11 cellular contexts compared by ENCODE assay signal in genomic region chr3:65955792-65956477, GRCh38.
DNase-seq lines count a peak whose midpoint lies in the region; ATAC-seq and TF ChIP-seq lines count a peak whose summit lies in the region.
"Had no signal": no experiment of that assay in that cellular context is flagged by ENCODE, and none has a peak within 500 bp of the region (broad histone marks: within the 10 kb centered on the region; RNA-seq: fewer than 3 reads in every experiment).

No MANE protein-coding gene starts in this region.

- no peak overlapping the region for H3K9ac ChIP-seq in trophoblast cell (ENCODE audit: low read length)

- H3K4me3 ChIP-seq in trophoblast cell (ENCODE audit: low read depth, low read length) (no peak overlapping the region), ovary (no peak overlapping the region)

- H3K27me3 ChIP-seq in trophoblast cell (ENCODE audit: insufficient read depth, low read length) (no peaks in the 10 kb centered on the region), ovary (no peaks in the 10 kb centered on the region)

- ATAC-seq in HG02610 (IDR thresholded peaks at IDR 0.05; ENCODE audit: unreplicated experiment) = no peak
- ATAC-seq in activated T-helper 17 cell treated with anti-CD3 and anti-CD28 coated beads, Interleukin-2, amount 50 U/mL, for 72 hours (replicated peaks) = no peak
- no peak for ATAC-seq in HG03432 (IDR thresholded peaks at IDR 0.05; ENCODE audit: unreplicated experiment)
- ATAC-seq: activated CD4-positive, CD25-positive, alpha-beta regulatory T cell treated with anti-CD3 and anti-CD28 coated beads, Interleukin-2, amount 50 U/mL, for 24 hours had no signal

- H4K91ac ChIP-seq in trophoblast cell (ENCODE audit: low read depth, low read length) = no peak overlapping the region

- H3K23ac ChIP-seq in trophoblast cell (ENCODE audit: low read length) = no peak overlapping the region

- H2BK5ac ChIP-seq in trophoblast cell (ENCODE audit: low read depth, low read length, poor library complexity) = peak overlapping the region; percentile 76

- no peak overlapping the region for H3K18ac ChIP-seq in trophoblast cell (ENCODE audit: low read length)

- no peaks in the 10 kb centered on the region for H3K36me3 Mint-ChIP-seq in activated T-helper 17 cell treated with anti-CD3 and anti-CD28 coated beads, Interleukin-2, amount 50 U/mL, for 72 hours (ENCODE audit: low read depth)

- H3K36me3 ChIP-seq in trophoblast cell (ENCODE audit: control insufficient read depth in 1 of 2, insufficient read depth in 2 of 2, low read length in 2 of 2) (no peaks in the 10 kb centered on the region), ovary (no peaks in the 10 kb centered on the region)

- DNase-seq in EH (ENCODE audit: low read depth) = peak; percentile 87
- DNase-seq in RPMI7951 (ENCODE audit: low read depth) = peak; percentile 80
- DNase-seq in fibroblast of peridontal ligament (ENCODE audit: extremely low read depth) = peak; percentile 59
- peak; percentile 35 to 71 for DNase-seq in trophoblast cell
- DNase-seq in ovary = no peak
- DNase-seq: activated effector memory CD4-positive, alpha-beta T cell treated with Interleukin-2 at 50 U/mL for 16 hours had no signal

- no peaks in the 10 kb centered on the region for H3K9me3 Mint-ChIP-seq in activated T-helper 17 cell treated with anti-CD3 and anti-CD28 coated beads, Interleukin-2, amount 50 U/mL, for 72 hours
- H3K9me3 Mint-ChIP-seq: stimulated activated naive CD8-positive, alpha-beta T cell treated with anti-CD3 and anti-CD28 coated beads, Interleukin-15, Interleukin-2, amounts not matched to agents 100 ng/mL and 50 ng/mL, for 24 hours had no signal

- H3K4me3 Mint-ChIP-seq in activated T-helper 17 cell treated with anti-CD3 and anti-CD28 coated beads, Interleukin-2, amount 50 U/mL, for 72 hours = no peak overlapping the region
- H3K4me3 Mint-ChIP-seq: stimulated activated naive CD8-positive, alpha-beta T cell treated with anti-CD3 and anti-CD28 coated beads, Interleukin-15, Interleukin-2, amounts not matched to agents 100 ng/mL and 50 ng/mL, for 24 hours had no signal

- TF ChIP-seq POLR2A in ovary (IDR thresholded peaks at IDR 0.05) = no peak

- H3K27ac Mint-ChIP-seq in activated T-helper 17 cell treated with anti-CD3 and anti-CD28 coated beads, Interleukin-2, amount 50 U/mL, for 72 hours = no peak overlapping the region
- H3K27ac Mint-ChIP-seq: stimulated activated naive CD8-positive, alpha-beta T cell treated with anti-CD3 and anti-CD28 coated beads, Interleukin-15, Interleukin-2, amounts not matched to agents 100 ng/mL and 50 ng/mL, for 24 hours had no signal

- no peak overlapping the region for H2AFZ ChIP-seq in trophoblast cell (ENCODE audit: insufficient read depth, low read length, poor library complexity)

- peaks cover 3 to 10% of the 10 kb centered on the region in 2 experiments for H3K4me1 ChIP-seq in trophoblast cell (ENCODE audit: control insufficient read depth in 1 of 2, insufficient read depth in 2 of 2, low read length in 2 of 2)
- peaks cover 11% of the 10 kb centered on the region for H3K4me1 ChIP-seq in ovary (ENCODE audit: insufficient read depth)

- no peaks in the 10 kb centered on the region for H3K4me1 Mint-ChIP-seq in activated T-helper 17 cell treated with anti-CD3 and anti-CD28 coated beads, Interleukin-2, amount 50 U/mL, for 72 hours

- no peak overlapping the region for H4K12ac ChIP-seq in trophoblast cell (ENCODE audit: low read depth, low read length)

- peaks cover 10% of the 10 kb centered on the region for H3K27me3 Mint-ChIP-seq in activated T-helper 17 cell treated with anti-CD3 and anti-CD28 coated beads, Interleukin-2, amount 50 U/mL, for 72 hours

- no peaks in the 10 kb centered on the region for H3K79me2 ChIP-seq in trophoblast cell (ENCODE audit: control insufficient read depth, insufficient read depth, low read length, poor library complexity)

- no peak overlapping the region for H3K4me2 ChIP-seq in trophoblast cell (ENCODE audit: low read length)

- no peak overlapping the region for H3K27ac ChIP-seq in trophoblast cell (ENCODE audit: low read depth, low read length)
- no peak overlapping the region for H3K27ac ChIP-seq in ovary

- intact Hi-C loops in ovary (cut with DNase I) = no loop called here

- H2BK120ac ChIP-seq in trophoblast cell (ENCODE audit: insufficient read depth, low read length, poor library complexity) = no peak overlapping the region

- no peak overlapping the region for H3K14ac ChIP-seq in trophoblast cell (ENCODE audit: low read length)

- H3K9me3 ChIP-seq in trophoblast cell (ENCODE audit: insufficient read depth, low read depth, low read length) = no peaks in the 10 kb centered on the region
- no peaks in the 10 kb centered on the region for H3K9me3 ChIP-seq in ovary

- WGBS in trophoblast cell (ENCODE audit: extremely low coverage, insufficient coverage, insufficient read length) = no CpG with 5 or more reads among the region's 10 CpGs
- WGBS in ovary, 3 donors = 17 to 45% (median 27%) methylated on average over 10 of the region's 10 CpGs

- no peak for TF ChIP-seq EP300 in ovary (IDR thresholded peaks at IDR 0.05)

- no peak overlapping the region for H3K4ac ChIP-seq in trophoblast cell (ENCODE audit: low read depth, low read length)

- H2BK12ac ChIP-seq in trophoblast cell (ENCODE audit: low read length) = peak overlapping the region; percentile 76

- peaks cover 6% of the 10 kb centered on the region for H3K79me1 ChIP-seq in trophoblast cell (ENCODE audit: low read length)

- H2AK5ac ChIP-seq in trophoblast cell (ENCODE audit: low read length) = no peak overlapping the region

- no peak for TF ChIP-seq CTCF in ovary (IDR thresholded peaks at IDR 0.05)

- H4K8ac ChIP-seq in trophoblast cell (ENCODE audit: low read depth, low read length) = no peak overlapping the region

Comparison
In these comparisons a context has a peak if more than half of its experiments do, and no peak if none do; other contexts are left out.
1. DNase-seq: peak in EH (single experiment), RPMI7951 (single experiment), fibroblast of peridontal ligament (single experiment) and trophoblast cell (2 of 2); none in ovary (0 of 5).